ENCODE assay signal across 12 cellular contexts in genomic region chr10:63711361-63711760, GRCh38.
DNase-seq lines count a peak whose midpoint lies in the region; ATAC-seq, FAIRE-seq and TF ChIP-seq lines count a peak whose summit lies in the region.
"Had no signal": no experiment of that assay in that cellular context is flagged by ENCODE, and none has a peak within 500 bp of the region (broad histone marks: within the 10 kb centered on the region; RNA-seq: fewer than 3 reads in every experiment).

No MANE protein-coding gene starts in this region.

- no peak overlapping the region for H3K4me3 ChIP-seq in A549
- no peak overlapping the region for H3K4me3 ChIP-seq in SK-N-SH (ENCODE audit: low read depth in 2 of 2, low read length in 1 of 2)
- no peak overlapping the region for H3K4me3 ChIP-seq in muscle layer of duodenum (ENCODE audit: low read depth in 1 of 2, low read length in 2 of 2)
- H3K4me3 ChIP-seq: SK-N-MC had no signal

- 93% methylated on average over 4 of the region's 4 CpGs for WGBS in A549 (ENCODE audit: missing lambda C conversion rate)
- WGBS in SK-N-SH (ENCODE audit: low lambda C conversion rate): 84% methylated on average over 4 of the region's 4 CpGs

- no peaks in the 10 kb centered on the region for H3K27me3 ChIP-seq in SK-N-SH (ENCODE audit: insufficient read depth)
- no peaks in the 10 kb centered on the region for H3K27me3 ChIP-seq in muscle layer of duodenum (ENCODE audit: low read depth, low read length)

- H3K36me3 ChIP-seq in SK-N-SH (replicated peaks in 1 of 2; ENCODE audit: control insufficient read depth in 1 of 2, insufficient read depth in 2 of 2, low read length in 1 of 2) (no peaks in the 10 kb centered on the region), muscle layer of duodenum (ENCODE audit: control insufficient read depth in 1 of 2, insufficient read depth in 2 of 2, low read length in 2 of 2) (no peaks in the 10 kb centered on the region)

- no peak for DNase-seq in A549 (ENCODE audit: low read depth in 1 of 2, low spot score in 1 of 2)
- DNase-seq in SK-N-SH: no peak
- no peak for DNase-seq in CD1c-positive myeloid dendritic cell (ENCODE audit: extremely low spot score)
- DNase-seq in activated naive CD4-positive, alpha-beta T cell treated with anti-CD3 and anti-CD28 coated beads, Interleukin-2, amount 50 U/mL, for 16 hours: no peak
- DNase-seq: effector CD4-positive, alpha-beta T cell; NCI-H146 had no signal

- H3K4me2 ChIP-seq in A549: peak overlapping the region; percentile 70
- H3K4me2 ChIP-seq in SK-N-SH: peak overlapping the region; percentile 21; the same call in 1 of the 2 replicates

- ATAC-seq in A549 (peak in 1 of 2 experiments; percentile 17; a peak in 3 of 6 replicates), esophagus mucosa (peak; percentile 72), HG02571 (IDR thresholded peaks at IDR 0.05; ENCODE audit: unreplicated experiment) (no peak), GM19463 (IDR thresholded peaks at IDR 0.05; ENCODE audit: unreplicated experiment) (no peak)

- H3K9me2 ChIP-seq in SK-N-SH: no peaks in the 10 kb centered on the region

- H4K20me1 ChIP-seq in SK-N-SH (ENCODE audit: insufficient read depth): no peaks in the 10 kb centered on the region

- no peak for FAIRE-seq in A549 (lab: Jason Lieb, UNC)
- FAIRE-seq: urothelium cell line had no signal

- H3K79me2 ChIP-seq in SK-N-SH (ENCODE audit: insufficient read depth): no peaks in the 10 kb centered on the region

- H3K4me1 ChIP-seq in A549 (peaks cover 56% of the 10 kb centered on the region), SK-N-SH (ENCODE audit: control insufficient read depth in 1 of 2, insufficient read depth in 2 of 2, low read depth in 1 of 2, low read length in 1 of 2) (peaks cover 35 to 56% of the 10 kb centered on the region in 2 experiments), muscle layer of duodenum (ENCODE audit: control insufficient read depth in 1 of 2, insufficient read depth in 2 of 2, low read length in 2 of 2) (peaks cover 30 to 45% of the 10 kb centered on the region in 2 donors)

- CTCF ChIA-PET in A549 (lab: Yijun Ruan, JAX) (interaction anchor here (1.2 to 3.3 kb wide), 5 partner anchors 9 to 545 kb away, joined by 3 to 22 read pairs (median 6); no protein-coding TSS in a partner anchor), SK-N-SH (lab: Yijun Ruan, JAX) (interaction anchor here (1.2 to 4.4 kb wide), 6 partner anchors 9 to 544 kb away, joined by 3 to 69 read pairs (median 8); no protein-coding TSS in a partner anchor)

- H3K27ac ChIP-seq in A549 (peak overlapping the region; percentile 57 to 74), SK-N-SH (ENCODE audit: low read depth in 2 of 2, low read length in 1 of 2) (peak overlapping the region; percentile 98 to 100), muscle layer of duodenum (ENCODE audit: low read length) (peak overlapping the region; percentile 76)
- H3K27ac ChIP-seq: SK-N-MC had no signal

- H2AFZ ChIP-seq in SK-N-SH (ENCODE audit: low read depth): no peak overlapping the region

- H3K9me3 ChIP-seq in A549: no peaks in the 10 kb centered on the region
- H3K9me3 ChIP-seq in SK-N-SH: no peaks in the 10 kb centered on the region
- no peaks in the 10 kb centered on the region for H3K9me3 ChIP-seq in muscle layer of duodenum (ENCODE audit: control insufficient read depth in 1 of 2, low read length in 2 of 2)

- TF ChIP-seq EP300 in A549 (IDR thresholded peaks at IDR 0.05) (no peak), SK-N-SH (IDR thresholded peaks at IDR 0.05; ENCODE audit: borderline replicate concordance in 1 of 2, low read depth in 1 of 2, low read length in 1 of 2) (no peak)

- H3K9ac ChIP-seq in SK-N-SH: no peak overlapping the region

- peaks cover 41% of the 10 kb centered on the region for H3F3A ChIP-seq in SK-N-SH (replicated peaks; ENCODE audit: insufficient read depth)

- TF ChIP-seq CTCF in A549 (IDR thresholded peaks at IDR 0.05) (no peak), SK-N-SH (IDR thresholded peaks at IDR 0.05) (no peak)

- TF ChIP-seq RAD21 in A549 (conservative IDR thresholded peaks at IDR 0.05 in 1 of 2, IDR thresholded peaks at IDR 0.05 in 1 of 2): no peak
- TF ChIP-seq RAD21 in SK-N-SH (IDR thresholded peaks at IDR 0.05; ENCODE audit: low read length): no peak

- TF ChIP-seq POLR2A in A549 (IDR thresholded peaks at IDR 0.05; ENCODE audit: low read length): no peak

- POLR2A ChIA-PET in A549 (lab: Yijun Ruan, JAX): interaction anchor here (3.2 kb wide), 1 partner anchor 81 kb away, joined by 23 read pairs; no protein-coding TSS in a partner anchor
- POLR2A ChIA-PET in SK-N-SH (lab: Yijun Ruan, JAX): interaction anchor here (1.1 to 4.5 kb wide), 5 partner anchors 8 to 190 kb away, joined by 3 to 94 read pairs (median 4); partner anchors contain the start of gene REEP3

TF ChIP-seq in A549, 52 proteins besides CTCF, POLR2A, EP300 and RAD21:
- no peak for TF ChIP-seq ATOH8 (CRISPR knock-in tag; IDR thresholded peaks at IDR 0.05; ENCODE audit: low read depth)

TF ChIP-seq in SK-N-SH, 30 proteins besides CTCF, POLR2A, EP300 and RAD21:
- no peak for TF ChIP-seq ZBTB33 (IDR thresholded peaks at IDR 0.05; ENCODE audit: borderline replicate concordance, low read depth)
- TF ChIP-seq SMC3 (IDR thresholded peaks at IDR 0.05; ENCODE audit: low read depth, low read length): no peak
- no peak for TF ChIP-seq EZH2phosphoT487 (IDR thresholded peaks at IDR 0.05; ENCODE audit: borderline replicate concordance, low read depth)
- no peak for TF ChIP-seq MAX (IDR thresholded peaks at IDR 0.05; ENCODE audit: low read depth)
- TF ChIP-seq YY1 (IDR thresholded peaks at IDR 0.05; ENCODE audit: low read depth): no peak
- no peak for TF ChIP-seq TCF12 (IDR thresholded peaks at IDR 0.05)
